ENCODE assay signal across 8 cellular contexts in genomic region chr12:122895290-122895689, GRCh38. TPM values are rescaled to one million over a fixed set of nuclear protein-coding genes. Genes with fewer than 3 reads are reported as not detected.
A peak's percentile ranks its signal among the peaks of the same experiment; 100 is the strongest.
DNase-seq lines count a peak whose midpoint lies in the region; ATAC-seq and TF ChIP-seq lines count a peak whose summit lies in the region.

No MANE protein-coding gene starts in this region.

- no peaks in the 10 kb centered on the region for H3K36me3 ChIP-seq in CD4-positive, CD25-positive, alpha-beta regulatory T cell (ENCODE audit: control insufficient read depth, insufficient read depth, low read length)
- H3K36me3 ChIP-seq in Panc1 (ENCODE audit: control insufficient read depth, insufficient read depth, low read length) = peaks cover 2% of the 10 kb centered on the region
- no peaks in the 10 kb centered on the region for H3K36me3 ChIP-seq in neural progenitor cell

- no TSS peak for BruUV-seq in Panc1 (replicated peaks; lab: Mats Ljungman, UMichigan)

- in situ Hi-C loops in Panc1 (cut with HindIII; ENCODE audit: low pct_unique_long_range_greater_than_20kb, low sequenced_read_pairs) = no loop called here

- H3K27ac ChIP-seq in CD4-positive, CD25-positive, alpha-beta regulatory T cell (ENCODE audit: insufficient read depth, low read length, poor library complexity, severe bottlenecking) = peak overlapping the region; percentile 88
- H3K27ac ChIP-seq in Panc1 (ENCODE audit: low read length) = peak overlapping the region; percentile 100
- H3K27ac ChIP-seq in neural progenitor cell = no peak overlapping the region

- peak overlapping the region; percentile 88 for H3K4me3 ChIP-seq in CD4-positive, CD25-positive, alpha-beta regulatory T cell (ENCODE audit: low read depth, low read length)
- H3K4me3 ChIP-seq in Panc1 (ENCODE audit: low read depth in 2 of 2, low read length in 2 of 2) = peak overlapping the region; percentile 78 to 91
- H3K4me3 ChIP-seq in epithelial cell of proximal tubule (ENCODE audit: low read depth, low read length) = peak overlapping the region; percentile 95
- H3K4me3 ChIP-seq in neural progenitor cell = peak overlapping the region; percentile 80

- H2AFZ ChIP-seq in neural progenitor cell (replicated peaks) = peak overlapping the region; percentile 58

- peaks cover 50% of the 10 kb centered on the region for H3K79me2 ChIP-seq in neural progenitor cell (ENCODE audit: low read depth)

- no peak for DNase-seq in CD4-positive, CD25-positive, alpha-beta regulatory T cell
- DNase-seq in Panc1 (ENCODE audit: low read depth, low spot score) (no peak), epithelial cell of proximal tubule (ENCODE audit: low read depth) (no peak), neural progenitor cell (ENCODE audit: low spot score) (no peak), germinal center (ENCODE audit: low spot score) (no peak), RPMI8226 (no peak)

- no peak for ATAC-seq in CD4-positive, CD25-positive, alpha-beta regulatory T cell (ENCODE audit: low read depth in 2 of 2)
- no peak for ATAC-seq in Panc1
- ATAC-seq in HG03097 (IDR thresholded peaks at IDR 0.05; ENCODE audit: low FRiP score, unreplicated experiment) = no peak
- no peak for ATAC-seq in GM21619 (IDR thresholded peaks at IDR 0.05; ENCODE audit: unreplicated experiment)

- peaks cover 45 to 97% (median 71%) of the 10 kb centered on the region in 4 donors for H3K4me1 Mint-ChIP-seq in CD4-positive, CD25-positive, alpha-beta regulatory T cell
- peaks cover 65% of the 10 kb centered on the region for H3K4me1 Mint-ChIP-seq in neural progenitor cell

- no peaks in the 10 kb centered on the region for H3K27me3 ChIP-seq in CD4-positive, CD25-positive, alpha-beta regulatory T cell (ENCODE audit: control insufficient read depth, insufficient read depth, low read length)
- no peaks in the 10 kb centered on the region for H3K27me3 ChIP-seq in Panc1 (ENCODE audit: control insufficient read depth, insufficient read depth, low read length)
- peaks cover 64% of the 10 kb centered on the region for H3K27me3 ChIP-seq in neural progenitor cell

- H3K9me3 ChIP-seq in CD4-positive, CD25-positive, alpha-beta regulatory T cell (ENCODE audit: control insufficient read depth in 2 of 2, low read length in 2 of 2) = no peaks in the 10 kb centered on the region
- H3K9me3 ChIP-seq in Panc1 (ENCODE audit: control insufficient read depth, insufficient read depth, low read depth, low read length) (no peaks in the 10 kb centered on the region), neural progenitor cell (ENCODE audit: low read depth) (no peaks in the 10 kb centered on the region)

- TF ChIP-seq CTCF in Panc1 (IDR thresholded peaks at IDR 0.05) (no peak), epithelial cell of proximal tubule (conservative IDR thresholded peaks at IDR 0.05; ENCODE audit: low read depth, low read length) (no peak), neural progenitor cell (IDR thresholded peaks at IDR 0.05) (no peak)

- H3K36me3 Mint-ChIP-seq in CD4-positive, CD25-positive, alpha-beta regulatory T cell = peaks cover 3% of the 10 kb centered on the region
- peaks cover 2% of the 10 kb centered on the region for H3K36me3 Mint-ChIP-seq in neural progenitor cell

- peaks cover 13% of the 10 kb centered on the region for H3K27me3 Mint-ChIP-seq in CD4-positive, CD25-positive, alpha-beta regulatory T cell
- H3K27me3 Mint-ChIP-seq in neural progenitor cell (ENCODE audit: insufficient read depth, low read depth) = peaks cover 17% of the 10 kb centered on the region

- peaks cover 48% of the 10 kb centered on the region for H4K20me1 ChIP-seq in neural progenitor cell (ENCODE audit: low read depth)

- peaks cover 0 to 4% (median 1%) of the 10 kb centered on the region in 7 donors for H3K9me3 Mint-ChIP-seq in CD4-positive, CD25-positive, alpha-beta regulatory T cell
- no peaks in the 10 kb centered on the region for H3K9me3 Mint-ChIP-seq in neural progenitor cell

- peaks cover 85% of the 10 kb centered on the region for H3K4me1 ChIP-seq in CD4-positive, CD25-positive, alpha-beta regulatory T cell (ENCODE audit: control insufficient read depth, insufficient read depth, low read length, poor library complexity, severe bottlenecking)
- H3K4me1 ChIP-seq in Panc1 (ENCODE audit: control insufficient read depth, insufficient read depth, low read length) = peaks cover 50% of the 10 kb centered on the region
- peaks cover 35% of the 10 kb centered on the region for H3K4me1 ChIP-seq in neural progenitor cell

- peak overlapping the region; percentile 63 for H3K9ac ChIP-seq in neural progenitor cell

- intact Hi-C loops in Panc1 (cut with micrococcal nuclease; ENCODE audit: unreplicated experiment) = loop anchor here (5.0 kb wide), 1 partner anchor 47 kb away; no protein-coding TSS in a partner anchor

- peak overlapping the region; percentile 81 to 95 (median 92) for H3K4me3 Mint-ChIP-seq in CD4-positive, CD25-positive, alpha-beta regulatory T cell
- peak overlapping the region; percentile 92 for H3K4me3 Mint-ChIP-seq in neural progenitor cell

- POLR2A ChIA-PET in Panc1 (lab: Charles Lee) = no interaction called here

- H3K4me2 ChIP-seq in neural progenitor cell = peak overlapping the region; percentile 94

- peak overlapping the region; percentile 99 to 100 (median 100) for H3K27ac Mint-ChIP-seq in CD4-positive, CD25-positive, alpha-beta regulatory T cell
- H3K27ac Mint-ChIP-seq in neural progenitor cell = peak overlapping the region; percentile 57

- peaks cover 29% of the 10 kb centered on the region for H3F3A ChIP-seq in neural progenitor cell (ENCODE audit: low read depth)

- CTCF ChIA-PET in Panc1 (lab: Charles Lee) = no interaction called here

RNA-seq across cellular contexts. Expression of gene VPS37B, which starts 0.6 kb away (rescaled TPM):
- 99.2 TPM for total RNA-seq in CD4-positive, CD25-positive, alpha-beta regulatory T cell
- polyA plus RNA-seq in CD4-positive, CD25-positive, alpha-beta regulatory T cell = 10 to 100 TPM; 19.0 to 23.4 (median 20.9) TPM
- total RNA-seq in Panc1 (2021; ENCODE audit: unreplicated experiment) (76.7 TPM), epithelial cell of proximal tubule (58.9 and 73.4 TPM in 2 replicates), neural progenitor cell (ENCODE audit: low replicate concordance) (19.4 and 23.9 TPM in 2 replicates)
- 70.8 TPM for polyA plus RNA-seq in Panc1 (2012; ENCODE audit: insufficient read length)
